Comparison of ENCODE assay signal across 19 cellular contexts in the genomic region with DNA sequence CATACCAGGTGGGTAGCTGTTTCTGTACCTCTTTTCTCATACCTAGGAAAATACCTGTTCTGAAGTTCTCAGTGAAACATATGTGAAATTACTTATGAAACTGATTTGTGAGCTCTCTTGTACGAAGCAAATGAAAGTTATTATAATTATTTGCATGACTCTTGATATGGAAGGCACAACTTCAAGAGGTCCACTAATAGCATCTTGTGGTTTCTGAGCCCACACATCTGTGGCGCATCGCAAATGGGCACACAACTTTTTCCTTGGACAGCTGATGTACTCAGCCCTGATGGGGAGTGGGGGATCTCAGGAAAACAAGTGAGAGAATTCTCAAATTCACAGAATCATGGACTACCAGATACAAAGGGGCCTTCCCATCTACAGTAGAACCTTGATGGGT.
"Had no signal": no experiment of that assay in that cellular context is flagged by ENCODE, and none has a peak within 500 bp of the region (broad histone marks: within the 10 kb centered on the region; RNA-seq: fewer than 3 reads in every experiment).

No MANE protein-coding gene starts in this region.

- H3K9me3 ChIP-seq: breast epithelium, gastrocnemius medialis, thoracic aorta, upper lobe of left lung, vagina had no signal

- H3K4me3 ChIP-seq: breast epithelium, gastrocnemius medialis, thoracic aorta, upper lobe of left lung, vagina had no signal

- H3K4me1 ChIP-seq: breast epithelium, upper lobe of left lung, vagina had no signal

- H3K36me3 ChIP-seq: breast epithelium, gastrocnemius medialis, thoracic aorta, upper lobe of left lung, vagina had no signal

- H3K27me3 ChIP-seq: breast epithelium, gastrocnemius medialis, upper lobe of left lung, vagina had no signal

- DNase-seq: activated B cell treated with CpG ODN at 0.5 μM for 24 hours; activated CD4-positive, alpha-beta T cell treated with anti-CD3 and anti-CD28 coated beads, Interleukin-2, amount 50 U/mL, for 1 hour; activated CD8-positive, alpha-beta memory T cell treated with anti-CD3 and anti-CD28 coated beads, Interleukin-2, amount 10 ng/mL, durations not matched to agents 7 days and 5 days; activated CD8-positive, alpha-beta T cell treated with anti-CD3 and anti-CD28 coated beads, Interleukin-2, amount 10 ng/mL, durations not matched to agents 7 days and 5 days; activated naive CD8-positive, alpha-beta T cell treated with anti-CD3 and anti-CD28 coated beads, Interleukin-2, amount 50 U/mL, for 24 hours; activated T-cell treated with anti-CD3 and anti-CD28 coated beads, Interleukin-2, amount 50 U/mL, for 48 hours; effector memory CD4-positive, alpha-beta T cell; gastrocnemius medialis; immature natural killer cell; kidney; mammary epithelial cell; naive thymus-derived CD8-positive, alpha-beta T cell; right cardiac atrium; stimulated activated CD4-positive, alpha-beta T cell treated with anti-CD3 and anti-CD28 coated beads, Interleukin-4, amount 100 ng/mL, for 1 hour; T-helper 1 cell; upper lobe of left lung had no signal

- H3K27ac ChIP-seq: breast epithelium, thoracic aorta, upper lobe of left lung, vagina had no signal
